Comparison of ENCODE assay signal across 8 cellular contexts in genomic region chr5:175895701-175896102, GRCh38. TPM values are rescaled to one million over a fixed set of nuclear protein-coding genes. Genes with fewer than 3 reads are reported as not detected.
DNase-seq lines count a peak whose midpoint lies in the region; ATAC-seq and TF ChIP-seq lines count a peak whose summit lies in the region.

No MANE protein-coding gene starts in this region.

- H3K27ac ChIP-seq in spleen (peak overlapping the region in 4 of 8 donors; percentile 23 to 75 (median 61)), gastroesophageal sphincter (no peak overlapping the region)

- TF ChIP-seq CTCF in spleen (IDR thresholded peaks at IDR 0.05 in 8 of 11, conservative IDR thresholded peaks at IDR 0.05 in 3 of 11) = no peak
- TF ChIP-seq CTCF in gastroesophageal sphincter (IDR thresholded peaks at IDR 0.05) = no peak

- H3K9me3 ChIP-seq in spleen (no peaks in the 10 kb centered on the region), gastroesophageal sphincter (no peaks in the 10 kb centered on the region)

- WGBS in spleen, 5 donors = 13 to 39% (median 17%) methylated on average over 8 to 9 of the region's 9 CpGs
- no CpG with 5 or more reads among the region's 9 CpGs for WGBS in gastroesophageal sphincter (ENCODE audit: low coverage in 1 of 2), 2 donors

- intact Hi-C loops in spleen (cut with DNase I; ENCODE audit: low total_unique reads) = no loop called here

- H3K27me3 ChIP-seq in spleen (replicated peaks in 1 of 7) (no peaks in the 10 kb centered on the region), gastroesophageal sphincter (peaks cover 17% of the 10 kb centered on the region)

- TF ChIP-seq EP300 in gastroesophageal sphincter (IDR thresholded peaks at IDR 0.05) = no peak

- H3K36me3 ChIP-seq in spleen (no peaks in the 10 kb centered on the region), gastroesophageal sphincter (no peaks in the 10 kb centered on the region)

- DNase-seq in SIG-M5 treated with dmso at 0.1 percent for 504 hours (lab: John Stamatoyannopoulos, UW; ENCODE audit: unreplicated experiment) (peak; percentile 83), dermis blood vessel endothelial cell (peak; percentile 61), HK-2 (ENCODE audit: unreplicated experiment) (no peak), spleen (no peak), foreskin melanocyte (no peak)

- TF ChIP-seq POLR2A in spleen (IDR thresholded peaks at IDR 0.05) = no peak
- TF ChIP-seq POLR2A in gastroesophageal sphincter (IDR thresholded peaks at IDR 0.05) = no peak

- ATAC-seq in GM18907 (IDR thresholded peaks at IDR 0.05; ENCODE audit: unreplicated experiment) (peak; percentile 93), HG02938 (IDR thresholded peaks at IDR 0.05; ENCODE audit: unreplicated experiment) (peak; percentile 90), gastroesophageal sphincter (no peak)

- H3K4me1 ChIP-seq in spleen = peaks cover 0 to 29% (median 18%) of the 10 kb centered on the region in 6 donors
- peaks cover 0 to 6% (median 0%) of the 10 kb centered on the region in 3 donors for H3K4me1 ChIP-seq in gastroesophageal sphincter

- H3K4me3 ChIP-seq in spleen (peak overlapping the region in 1 of 8 donors; percentile 53), gastroesophageal sphincter (no peak overlapping the region)

RNA-seq across cellular contexts. Expression of gene CPLX2, which starts 24.3 kb away (rescaled TPM):
- total RNA-seq in dermis blood vessel endothelial cell = not detected in 2 replicates
- not detected for total RNA-seq in spleen
- polyA plus RNA-seq in spleen = under 1 TPM in 1 of 3 donors, not detected in 2; 0.10 TPM
- total RNA-seq in gastroesophageal sphincter = 1 to 10 TPM in 2 of 4 donors, under 1 TPM in 1, not detected in 1; 0.67 to 3.0 (median 2.4) TPM

Comparison
In these comparisons a context has a peak if more than half of its experiments do, and no peak if none do; other contexts are left out.
1. DNase-seq: peak in SIG-M5 treated with dmso at 0.1 percent for 504 hours (single experiment) and dermis blood vessel endothelial cell (single experiment); none in HK-2 (single experiment), spleen (single experiment) and foreskin melanocyte (single experiment).